In the genomic region with DNA sequence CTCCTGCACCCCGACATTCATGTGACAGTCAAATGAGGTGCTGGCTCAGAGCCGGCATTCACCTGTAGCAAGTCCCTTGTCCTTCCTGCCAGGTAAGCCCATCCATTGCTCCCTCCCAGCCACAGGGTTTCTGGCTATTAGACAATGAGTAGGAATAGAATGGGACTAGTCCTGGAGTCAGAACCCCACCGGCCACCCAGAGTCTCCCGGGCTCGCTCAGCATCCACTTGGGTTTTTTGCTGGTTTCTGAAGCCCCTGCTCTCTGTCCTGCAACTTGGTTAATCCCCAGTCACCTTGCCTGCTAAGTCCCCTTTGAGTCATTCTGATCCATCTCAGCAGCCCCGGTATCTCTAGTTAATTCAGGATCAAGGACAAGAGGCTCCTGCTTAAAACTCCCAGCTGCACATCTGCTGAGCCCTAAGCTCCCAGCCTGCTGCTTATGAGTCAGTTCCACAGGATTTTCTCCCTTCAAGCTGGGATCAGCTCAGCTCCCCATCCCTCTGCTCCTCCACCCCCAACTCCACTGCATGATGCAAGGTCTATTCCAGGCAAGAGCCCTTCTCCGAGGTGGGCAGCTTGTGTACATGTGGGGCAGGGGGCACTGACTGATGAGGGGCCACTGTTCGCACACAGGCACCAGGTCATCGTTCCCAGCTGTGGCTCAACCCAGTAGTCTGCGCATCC, we compare ENCODE assay signal across 11 cellular contexts. TPM values are rescaled to one million over a fixed set of nuclear protein-coding genes. Genes with fewer than 3 reads are reported as not detected.
A peak's percentile ranks its signal among the peaks of the same experiment; 100 is the strongest.
DNase-seq lines count a peak whose midpoint lies in the region; ATAC-seq, FAIRE-seq and TF ChIP-seq lines count a peak whose summit lies in the region.
"Had no signal": no experiment of that assay in that cellular context is flagged by ENCODE, and none has a peak within 500 bp of the region (broad histone marks: within the 10 kb centered on the region; RNA-seq: fewer than 3 reads in every experiment).

No MANE protein-coding gene starts in this region.

- DNase-seq in AG04450 (ENCODE audit: low read depth, low spot score) (peak; percentile 91), bronchial epithelial cell (ENCODE audit: low read depth) (peak; percentile 63), mesendoderm (no peak), germinal center (ENCODE audit: low spot score) (no peak), NCI-H2196 (lab: John Stamatoyannopoulos, UW; ENCODE audit: unreplicated experiment) (no peak), NK-92 (lab: John Stamatoyannopoulos, UW; ENCODE audit: unreplicated experiment) (no peak)
- DNase-seq: activated effector memory CD4-positive, alpha-beta T cell treated with Interleukin-2 at 50 U/mL for 16 hours; CD8-positive, alpha-beta T cell; NCI-H2029 had no signal

- no peaks in the 10 kb centered on the region for H3K79me2 ChIP-seq in mesendoderm (ENCODE audit: control insufficient read depth, insufficient read depth, low read length)

- no peak overlapping the region for H3K18ac ChIP-seq in mesendoderm (ENCODE audit: low read length)

- peak; percentile 23 for FAIRE-seq in bronchial epithelial cell (lab: Jason Lieb, UNC)

- no peak overlapping the region for H2AK5ac ChIP-seq in mesendoderm (ENCODE audit: low read length)

- H3K9ac ChIP-seq in mesendoderm (ENCODE audit: low read length), result no peak overlapping the region

- H3K4me2 ChIP-seq in mesendoderm (ENCODE audit: low read length), result no peak overlapping the region

- no peaks in the 10 kb centered on the region for H3K27me3 ChIP-seq in AG04450 (ENCODE audit: control insufficient read depth, insufficient read depth, low read length)
- H3K27me3 ChIP-seq in bronchial epithelial cell (ENCODE audit: control insufficient read depth, insufficient read depth, low read length), result no peaks in the 10 kb centered on the region
- no peaks in the 10 kb centered on the region for H3K27me3 ChIP-seq in mesendoderm (ENCODE audit: insufficient read depth, low read length, poor library complexity)

- no peak overlapping the region for H2BK120ac ChIP-seq in mesendoderm (ENCODE audit: low read depth, low read length)

- no peak overlapping the region for H3K56ac ChIP-seq in mesendoderm (ENCODE audit: low read length)

- no peak overlapping the region for H4K5ac ChIP-seq in mesendoderm (ENCODE audit: low read length)

- peaks cover 2% of the 10 kb centered on the region for H3K79me1 ChIP-seq in mesendoderm (ENCODE audit: low read length)

- CTCF ChIA-PET in AG04450 (lab: Charles Lee), result interaction anchor here (0.7 to 5.9 kb wide), 7 partner anchors 10 to 918 kb away, joined by 3 to 52 read pairs (median 5); no protein-coding TSS in a partner anchor

- H3K36me3 ChIP-seq in KOPT-K1 (ENCODE audit: insufficient read depth, low read length), result no peaks in the 10 kb centered on the region
- peaks cover 6% of the 10 kb centered on the region for H3K36me3 ChIP-seq in bronchial epithelial cell (ENCODE audit: control insufficient read depth, insufficient read depth, low read length)
- no peaks in the 10 kb centered on the region for H3K36me3 ChIP-seq in mesendoderm (ENCODE audit: control insufficient read depth, insufficient read depth, low read length)

- H3K27ac ChIP-seq in AG04450 (ENCODE audit: low read depth, low read length) (peak overlapping the region; percentile 99), KOPT-K1 (ENCODE audit: low read depth, low read length, poor library complexity, severe bottlenecking) (peak overlapping the region; percentile 70), mesendoderm (ENCODE audit: low read depth, low read length) (no peak overlapping the region)

- no peak for ATAC-seq in GM21447 (IDR thresholded peaks at IDR 0.05; ENCODE audit: unreplicated experiment)
- ATAC-seq: CD8-positive, alpha-beta T cell had no signal

- H3K4me1 ChIP-seq in mesendoderm (ENCODE audit: control insufficient read depth, low read depth, low read length), result peaks cover 13% of the 10 kb centered on the region

- H3K4me3 ChIP-seq in AG04450 (ENCODE audit: low read depth, low read length) (no peak overlapping the region), bronchial epithelial cell (ENCODE audit: low read depth, low read length) (no peak overlapping the region), mesendoderm (ENCODE audit: low read length) (no peak overlapping the region)

- WGBS in mesendoderm (ENCODE audit: extremely low coverage, insufficient coverage, low lambda C conversion rate), result no CpG with 5 or more reads among the region's 10 CpGs

- no peak overlapping the region for H2BK15ac ChIP-seq in mesendoderm (replicated peaks; ENCODE audit: low read depth)

- TF ChIP-seq CTCF in AG04450 (IDR thresholded peaks at IDR 0.05; ENCODE audit: low read depth, low read length) (no peak), bronchial epithelial cell (IDR thresholded peaks at IDR 0.05; ENCODE audit: insufficient read depth, low read length, severe bottlenecking) (no peak)

- H4K8ac ChIP-seq in mesendoderm (ENCODE audit: low read depth, low read length), result no peak overlapping the region

- H3K9me3 ChIP-seq in AG04450 (ENCODE audit: control insufficient read depth, insufficient read depth, low read length) (peaks cover 3% of the 10 kb centered on the region; the same call in 1 of the 2 replicates), KOPT-K1 (ENCODE audit: insufficient read depth, low read length, poor library complexity, severe bottlenecking) (no peaks in the 10 kb centered on the region)

- H3K23ac ChIP-seq in mesendoderm (ENCODE audit: low read length), result peak overlapping the region; percentile 3

- POLR2A ChIA-PET in AG04450 (lab: Yijun Ruan, JAX), result interaction anchor here (0.5 to 1.8 kb wide), 13 partner anchors 9 to 214 kb away, joined by 3 to 15 read pairs (median 6); a partner anchor contains a TSS

- H2BK5ac ChIP-seq in mesendoderm (ENCODE audit: low read length), result no peak overlapping the region

- H3K4ac ChIP-seq in mesendoderm (ENCODE audit: low read depth, low read length), result no peak overlapping the region

RNA-seq across cellular contexts. Expression of a gene that starts 19.9 kb away (rescaled TPM):
- polyA plus RNA-seq in AG04450 (2011; rRNA removed), result 27.5 and 34.1 TPM in 2 replicates
- polyA minus RNA-seq in AG04450 (2011; rRNA and poly(A)+ RNA removed), result 13.6 and 26.1 TPM in 2 replicates
- 40.5 and 49.7 TPM in 2 replicates for total RNA-seq in bronchial epithelial cell
- 33.9 TPM for polyA plus RNA-seq in mesendoderm (2013, experiment 1 of 2)
- polyA plus RNA-seq in mesendoderm (2013, experiment 2 of 2), result 35.9 TPM

Comparison
In these comparisons a context has a peak if more than half of its experiments do, and no peak if none do; other contexts are left out.
1. DNase-seq: peak in AG04450 (single experiment) and bronchial epithelial cell (single experiment); none in mesendoderm (single experiment), germinal center (single experiment), NCI-H2196 (single experiment) and NK-92 (single experiment).